Comparison of ENCODE assay signal across 9 cellular contexts in genomic region chr17:27466376-27466747, GRCh38. TPM values are rescaled to one million over a fixed set of nuclear protein-coding genes. Genes with fewer than 3 reads are reported as not detected.
DNase-seq lines count a peak whose midpoint lies in the region; ATAC-seq, FAIRE-seq and TF ChIP-seq lines count a peak whose summit lies in the region.
"Had no signal": no experiment of that assay in that cellular context is flagged by ENCODE, and none has a peak within 500 bp of the region (broad histone marks: within the 10 kb centered on the region; RNA-seq: fewer than 3 reads in every experiment).

No MANE protein-coding gene starts in this region.

- WGBS in H1 (ENCODE audit: extremely low coverage in 1 of 2, insufficient coverage in 1 of 2, insufficient read length in 1 of 2, insufficient replicate concordance in 2 of 2, low coverage in 1 of 2, low lambda C conversion rate in 2 of 2, missing lambda C conversion rate in 1 of 2), 2 experiments, result 39% methylated on average over 3 of the region's 3 CpGs; no CpG with 5 or more reads in 1 of the 2 experiments

- CTCF ChIA-PET in H1 (lab: Charles Lee; ENCODE audit: partially characterized antibody), result interaction anchor here (0.7 to 1.5 kb wide), 9 partner anchors 10 to 230 kb away, joined by 3 to 5 read pairs (median 3); partner anchors contain the start of gene KSR1

- H2BK12ac ChIP-seq in H1 (ENCODE audit: low read depth, low read length), result no peak overlapping the region

- no peaks in the 10 kb centered on the region for H3K9me3 ChIP-seq in BLaER1 treated with 17β-estradiol and CSF1 and Interleukin-3, amounts not matched to agents 10 nM and 100 nM (replicated peaks in 1 of 11)
- no peaks in the 10 kb centered on the region for H3K9me3 ChIP-seq in H1 (ENCODE audit: insufficient read depth in 2 of 2, low read depth in 1 of 2, low read length in 1 of 2)
- H3K9me3 ChIP-seq in WERI-Rb-1 (ENCODE audit: severe bottlenecking), result no peaks in the 10 kb centered on the region
- H3K9me3 ChIP-seq: ascending aorta had no signal

- TF ChIP-seq RAD21 in H1 (IDR thresholded peaks at IDR 0.05 in 1 of 2, conservative IDR thresholded peaks at IDR 0.05 in 1 of 2; ENCODE audit: low read depth in 2 of 2, low read length in 2 of 2), result no peak

- no peak overlapping the region for H3K23ac ChIP-seq in H1 (ENCODE audit: insufficient read length)

- H2BK15ac ChIP-seq in H1 (ENCODE audit: low read length), result no peak overlapping the region

- no peak for FAIRE-seq in H1 (lab: Jason Lieb, UNC)

- no peak overlapping the region for H4K8ac ChIP-seq in H1 (ENCODE audit: extremely low read depth, insufficient read depth, low read length)

- H2AFZ ChIP-seq in H1 (ENCODE audit: low read length), result no peak overlapping the region

- H3K4me1 ChIP-seq in BLaER1 treated with 17β-estradiol and CSF1 and Interleukin-3, amounts not matched to agents 10 nM and 100 nM, result peaks cover 25 to 36% (median 31%) of the 10 kb centered on the region in 10 experiments
- H3K4me1 ChIP-seq in H1 (replicated peaks in 1 of 4; ENCODE audit: control insufficient read depth in 3 of 4, insufficient read depth in 4 of 4, low read length in 3 of 4), result peaks cover 11 to 19% (median 14%) of the 10 kb centered on the region in 4 experiments

- no peak overlapping the region for H2BK120ac ChIP-seq in H1 (replicated peaks; ENCODE audit: low read depth, low read length)

- H3K4ac ChIP-seq in H1 (replicated peaks; ENCODE audit: insufficient read length, low read depth, low read length), result no peak overlapping the region

- DNase-seq in Kasumi-1 (lab: John Stamatoyannopoulos, UW) (peak; percentile 55), H1 (ENCODE audit: low read depth in 1 of 2, low spot score in 2 of 2) (no peak), DMS79 (lab: John Stamatoyannopoulos, UW) (no peak), WERI-Rb-1 (no peak), DMS53 (lab: John Stamatoyannopoulos, UW) (no peak)
- no peak for DNase-seq in stimulated activated CD8-positive, alpha-beta memory T cell treated with anti-CD3 and anti-CD28 coated beads, Interleukin-4, amount 100 ng/mL, for 48 hours

- TF ChIP-seq POLR2A in H1 (IDR thresholded peaks at IDR 0.05; ENCODE audit: control extremely low read depth in 1 of 2, low read depth in 2 of 2, low read length in 2 of 2), result no peak

- H3K9ac ChIP-seq in BLaER1 treated with 17β-estradiol and CSF1 and Interleukin-3, amounts not matched to agents 10 nM and 100 nM, result peak overlapping the region in 3 of 11 experiments; percentile 6 to 34 (median 8); a peak in 6 of 22 replicates
- H3K9ac ChIP-seq in H1 (replicated peaks in 1 of 4; ENCODE audit: extremely low read depth in 1 of 4, low read depth in 3 of 4, low read length in 3 of 4), result no peak overlapping the region

- H3K36me3 ChIP-seq in BLaER1 treated with 17β-estradiol and CSF1 and Interleukin-3, amounts not matched to agents 10 nM and 100 nM, result no peaks in the 10 kb centered on the region
- no peaks in the 10 kb centered on the region for H3K36me3 ChIP-seq in H1 (ENCODE audit: control insufficient read depth in 2 of 4, insufficient read depth in 4 of 4, low read length in 3 of 4)
- H3K36me3 ChIP-seq in WERI-Rb-1, result no peaks in the 10 kb centered on the region
- H3K36me3 ChIP-seq: ascending aorta had no signal

- peak overlapping the region; percentile 48 to 80 (median 71) for H3K4me2 ChIP-seq in BLaER1 treated with 17β-estradiol and CSF1 and Interleukin-3, amounts not matched to agents 10 nM and 100 nM
- peak overlapping the region; percentile 6 to 31; a peak in 3 of 4 replicates for H3K4me2 ChIP-seq in H1 (ENCODE audit: insufficient read depth in 1 of 2, low read depth in 2 of 2, low read length in 2 of 2)

- H3K56ac ChIP-seq in H1 (replicated peaks; ENCODE audit: insufficient read length, low read depth, low read length), result no peak overlapping the region

- peak overlapping the region in 3 of 11 experiments; percentile 21 to 55 (median 35); a peak in 4 of 22 replicates for H3K27ac ChIP-seq in BLaER1 treated with 17β-estradiol and CSF1 and Interleukin-3, amounts not matched to agents 10 nM and 100 nM
- H3K27ac ChIP-seq in H1 (ENCODE audit: low read depth, low read length) (peak overlapping the region; percentile 20; the same call in 1 of the 2 replicates), WERI-Rb-1 (no peak overlapping the region)
- H3K27ac ChIP-seq: ascending aorta had no signal

- H2BK5ac ChIP-seq in H1 (ENCODE audit: low read depth, low read length), result 0 out of 2 replicates have a peak overlapping the region, but pooled peaks have one; percentile 9

- TF ChIP-seq EP300 in H1 (IDR thresholded peaks at IDR 0.05; ENCODE audit: borderline replicate concordance in 1 of 2, low read depth in 2 of 2, low read length in 2 of 2), result no peak

- H2AK5ac ChIP-seq in H1 (ENCODE audit: low read depth, low read length), result no peak overlapping the region

- POLR2A ChIA-PET in H1 (lab: Charles Lee; ENCODE audit: partially characterized antibody), result interaction anchor here (1.0 to 1.3 kb wide), 3 partner anchors 8 to 121 kb away, joined by 3 to 6 read pairs (median 4); partner anchors contain the start of gene KSR1

- peak; percentile 7 for ATAC-seq in GM19452 (IDR thresholded peaks at IDR 0.05; ENCODE audit: unreplicated experiment)

- peaks cover 0 to 53% (median 11%) of the 10 kb centered on the region in 11 experiments; a peak in 13 of 22 replicates for H4K20me1 ChIP-seq in BLaER1 treated with 17β-estradiol and CSF1 and Interleukin-3, amounts not matched to agents 10 nM and 100 nM
- peaks cover 3 to 4% of the 10 kb centered on the region in 2 experiments for H4K20me1 ChIP-seq in H1 (replicated peaks in 1 of 2; ENCODE audit: control insufficient read depth in 1 of 2, insufficient read depth in 2 of 2, low read length in 2 of 2)

- no peak overlapping the region for H2BK20ac ChIP-seq in H1 (ENCODE audit: low read length)

- TF ChIP-seq CTCF in H1 (IDR thresholded peaks at IDR 0.05; ENCODE audit: control extremely low read depth in 1 of 3, insufficient read depth in 1 of 3, low read depth in 1 of 3, low read length in 3 of 3) (no peak), WERI-Rb-1 (IDR thresholded peaks at IDR 0.05; ENCODE audit: low read depth, low read length) (no peak)

- peak overlapping the region in 1 of 10 experiments; percentile 25; a peak in 1 of 20 replicates for H3K4me3 ChIP-seq in BLaER1 treated with 17β-estradiol and CSF1 and Interleukin-3, amounts not matched to agents 10 nM and 100 nM
- H3K4me3 ChIP-seq in H1 (ENCODE audit: extremely low read depth in 1 of 4, insufficient read depth in 2 of 4, low read depth in 3 of 4, low read length in 4 of 4) (no peak overlapping the region), WERI-Rb-1 (ENCODE audit: low read depth, low read length) (no peak overlapping the region)
- H3K4me3 ChIP-seq: ascending aorta had no signal

- no peak overlapping the region for H4K91ac ChIP-seq in H1 (replicated peaks; ENCODE audit: insufficient read length, low read length)

- no peak overlapping the region for H3K18ac ChIP-seq in H1 (ENCODE audit: extremely low read depth, low read length)

- H4K5ac ChIP-seq in H1 (ENCODE audit: insufficient read length, low read depth, low read length), result no peak overlapping the region

- peaks cover 0 to 78% of the 10 kb centered on the region in 2 experiments for H3K79me2 ChIP-seq in H1 (ENCODE audit: control insufficient read depth in 1 of 2, insufficient read depth in 2 of 2, low read length in 2 of 2)

- no peak overlapping the region for H3K14ac ChIP-seq in H1 (ENCODE audit: insufficient read length)

- no peaks in the 10 kb centered on the region for H3K23me2 ChIP-seq in H1 (ENCODE audit: low read depth, low read length)

- no peaks in the 10 kb centered on the region for H3K27me3 ChIP-seq in BLaER1 treated with 17β-estradiol and CSF1 and Interleukin-3, amounts not matched to agents 10 nM and 100 nM
- H3K27me3 ChIP-seq in H1 (replicated peaks in 1 of 4; ENCODE audit: control insufficient read depth in 3 of 4, extremely low read depth in 1 of 4, insufficient read depth in 3 of 4, low read length in 3 of 4) (no peaks in the 10 kb centered on the region), WERI-Rb-1 (ENCODE audit: insufficient read depth, low read depth, severe bottlenecking) (no peaks in the 10 kb centered on the region)
- H3K27me3 ChIP-seq: ascending aorta had no signal

- peaks cover 13% of the 10 kb centered on the region for H3K79me1 ChIP-seq in H1 (ENCODE audit: low read depth, low read length)

TF ChIP-seq in H1, 55 proteins besides CTCF, POLR2A, EP300 and RAD21:
- TF ChIP-seq CTBP2 (IDR thresholded peaks at IDR 0.05; ENCODE audit: borderline replicate concordance, insufficient read depth, insufficient read length, low read length) (peak; percentile 52), SP1 (IDR thresholded peaks at IDR 0.05; ENCODE audit: low read depth, low read length) (no peak)

RNA-seq across cellular contexts. Expression of gene KSR1, which starts 10.1 kb away (rescaled TPM):
- total RNA-seq in H1 (2021; fragmentation: NEBNext Ultra II Directional; extraction: Animal tissue kit (Norgen Biotek cat#: 25700)), result 33.9 and 34.7 TPM in 2 replicates
- polyA plus RNA-seq in H1 (2011; rRNA removed), result 14.1 and 26.8 TPM in 2 replicates
- polyA plus RNA-seq in H1 (2011; cell fraction: cytosol; rRNA removed), result 20.7 TPM
- 87.7 TPM for polyA plus RNA-seq in H1 (2011; cell fraction: nucleus; rRNA removed)
- 19.6 to 26.5 TPM (median 24.3 TPM) in 4 replicates for polyA plus RNA-seq in H1 (2012, experiment 1 of 2)
- 23.5 TPM for polyA plus RNA-seq in H1 (2012, experiment 2 of 2)
- 21.2 TPM for polyA plus RNA-seq in H1 (2013, experiment 1 of 2)
- 21.5 TPM for polyA plus RNA-seq in H1 (2013, experiment 2 of 2)
- 30.5 and 37.0 TPM in 2 replicates for polyA minus RNA-seq in H1 (2011; rRNA and poly(A)+ RNA removed)
- polyA minus RNA-seq in H1 (2011; cell fraction: cytosol; rRNA and poly(A)+ RNA removed), result 30.8 TPM
- polyA minus RNA-seq in H1 (2011; cell fraction: nucleus; rRNA and poly(A)+ RNA removed), result 56.9 TPM

Comparison
In these comparisons a context has a peak if more than half of its experiments do, and no peak if none do; other contexts are left out.
1. DNase-seq: peak in Kasumi-1 (2 of 2); none in H1 (0 of 2), DMS79 (single experiment), WERI-Rb-1 (single experiment), DMS53 (single experiment) and stimulated activated CD8-positive, alpha-beta memory T cell treated with anti-CD3 and anti-CD28 coated beads, Interleukin-4, amount 100 ng/mL, for 48 hours (single experiment).